Comparison of ENCODE assay signal across 15 cellular contexts in genomic region chr11:64341429-64341828, GRCh38. TPM values are rescaled to one million over a fixed set of nuclear protein-coding genes. Genes with fewer than 3 reads are reported as not detected.
A peak's percentile ranks its signal among the peaks of the same experiment; 100 is the strongest.
DNase-seq lines count a peak whose midpoint lies in the region; ATAC-seq and TF ChIP-seq lines count a peak whose summit lies in the region.
"Had no signal": no experiment of that assay in that cellular context is flagged by ENCODE, and none has a peak within 500 bp of the region (broad histone marks: within the 10 kb centered on the region; RNA-seq: fewer than 3 reads in every experiment).

No MANE protein-coding gene starts in this region.

- H3K4me1 Mint-ChIP-seq in activated CD4-positive, alpha-beta T cell treated with anti-CD3 and anti-CD28 coated beads, Interleukin-2, amount 10 ng/mL, durations not matched to agents 24 days and 14 days, result peaks cover 31% of the 10 kb centered on the region
- peaks cover 37 to 48% (median 46%) of the 10 kb centered on the region in 3 donors for H3K4me1 Mint-ChIP-seq in T-cell

- no peaks in the 10 kb centered on the region for H3K9me3 Mint-ChIP-seq in activated CD4-positive, alpha-beta T cell treated with anti-CD3 and anti-CD28 coated beads, Interleukin-2, amount 10 ng/mL, durations not matched to agents 24 days and 14 days
- no peaks in the 10 kb centered on the region for H3K9me3 Mint-ChIP-seq in T-cell

- intact Hi-C loops in activated CD4-positive, alpha-beta T cell treated with anti-CD3 and anti-CD28 coated beads, Interleukin-2, amount 10 ng/mL, durations not matched to agents 24 days and 14 days (cut with micrococcal nuclease), result loop anchor here (2.0 kb wide), 2 partner anchors 37 to 71 kb away; partner anchors contain the start of gene ESRRA

- H3K4me3 Mint-ChIP-seq in activated CD4-positive, alpha-beta T cell treated with anti-CD3 and anti-CD28 coated beads, Interleukin-2, amount 10 ng/mL, durations not matched to agents 24 days and 14 days, result peak overlapping the region; percentile 99
- peak overlapping the region; percentile 82 to 92 (median 83) for H3K4me3 Mint-ChIP-seq in T-cell

- H2AFZ ChIP-seq in hepatocyte, result no peak overlapping the region

- no peak for TF ChIP-seq CTCF in hepatocyte (IDR thresholded peaks at IDR 0.05; ENCODE audit: poor library complexity)

- no peak for DNase-seq in activated CD4-positive, alpha-beta T cell treated with anti-CD3 and anti-CD28 coated beads, Interleukin-2, amount 10 ng/mL, durations not matched to agents 24 days and 14 days
- no peak for DNase-seq in activated CD4-positive, alpha-beta T cell treated with anti-CD3 and anti-CD28 coated beads, Interleukin-2, amount 50 U/mL, for 4 hours
- no peak for DNase-seq in T-cell
- DNase-seq in hepatocyte (ENCODE audit: low spot score), result peak; percentile 3
- DNase-seq in GM19240 (ENCODE audit: insufficient read length, low spot score), result no peak
- no peak for DNase-seq in NCI-H345 (lab: John Stamatoyannopoulos, UW)
- DNase-seq: activated CD8-positive, alpha-beta memory T cell treated with anti-CD3 and anti-CD28 coated beads for 24 hours; NCI-H1417 treated with DMSO at 0.1 percent for 48 hours; NCI-H748 treated with DMSO at 0.1 percent for 48 hours; stimulated activated naive CD4-positive, alpha-beta T cell treated with Interleukin-2 at 50 U/mL for 16 hours had no signal

- peak overlapping the region; percentile 37 for H3K27ac Mint-ChIP-seq in activated CD4-positive, alpha-beta T cell treated with anti-CD3 and anti-CD28 coated beads, Interleukin-2, amount 10 ng/mL, durations not matched to agents 24 days and 14 days
- peak overlapping the region in 1 of 2 donors; percentile 44 for H3K27ac Mint-ChIP-seq in T-cell
- H3K27ac Mint-ChIP-seq: brain had no signal

- POLR2A ChIA-PET in T-cell (lab: Charles Lee), result interaction anchor here in 1 of 2 donors (1.9 kb wide), 1 partner anchor 24 kb away, joined by 4 read pairs; the partner anchor contains the start of genes PRDX5 and TRMT112

- H3K4me1 ChIP-seq in hepatocyte (ENCODE audit: insufficient read depth), result no peaks in the 10 kb centered on the region
- peaks cover 9% of the 10 kb centered on the region for H3K4me1 ChIP-seq in rectal smooth muscle tissue (ENCODE audit: control insufficient read depth, insufficient read depth, low read length)

- no peak overlapping the region for H3K9ac ChIP-seq in rectal smooth muscle tissue (ENCODE audit: low read length)

- no peaks in the 10 kb centered on the region for H3K27me3 ChIP-seq in hepatocyte
- H3K27me3 ChIP-seq in rectal smooth muscle tissue (ENCODE audit: control insufficient read depth, insufficient read depth, low read length), result no peaks in the 10 kb centered on the region

- ATAC-seq in T-cell (replicated peaks in 1 of 4), result no peak
- no peak for ATAC-seq in GM19324 (IDR thresholded peaks at IDR 0.05; ENCODE audit: low FRiP score, unreplicated experiment)
- ATAC-seq: SK-N-SH treated with all-trans-retinoic acid at 6 μM for 48 hours had no signal

- H4K20me1 ChIP-seq in hepatocyte (ENCODE audit: insufficient read depth, poor library complexity, severe bottlenecking), result no peaks in the 10 kb centered on the region

- H3K4me2 ChIP-seq in hepatocyte, result no peak overlapping the region

- no peak overlapping the region for H3K4me3 ChIP-seq in hepatocyte
- H3K4me3 ChIP-seq in rectal smooth muscle tissue (ENCODE audit: low read length), result peak overlapping the region; percentile 58

- no peaks in the 10 kb centered on the region for H3K9me3 ChIP-seq in hepatocyte (ENCODE audit: low read depth)
- H3K9me3 ChIP-seq: A549 had no signal

- no peak overlapping the region for H3K27ac ChIP-seq in hepatocyte
- no peak overlapping the region for H3K27ac ChIP-seq in rectal smooth muscle tissue (ENCODE audit: low read depth, low read length)

- no peaks in the 10 kb centered on the region for H3K36me3 ChIP-seq in hepatocyte (replicated peaks; ENCODE audit: insufficient read depth, low read depth)
- H3K36me3 ChIP-seq in rectal smooth muscle tissue (ENCODE audit: control insufficient read depth, insufficient read depth, low read length), result no peaks in the 10 kb centered on the region

- WGBS in hepatocyte (ENCODE audit: low lambda C conversion rate, missing lambda C conversion rate), result 92% methylated on average over 19 of the region's 21 CpGs

- H3K36me3 Mint-ChIP-seq in activated CD4-positive, alpha-beta T cell treated with anti-CD3 and anti-CD28 coated beads, Interleukin-2, amount 10 ng/mL, durations not matched to agents 24 days and 14 days (ENCODE audit: low read depth), result peaks cover 39% of the 10 kb centered on the region
- H3K36me3 Mint-ChIP-seq in T-cell, result peaks cover 25% of the 10 kb centered on the region
- H3K36me3 Mint-ChIP-seq: brain had no signal

- CTCF ChIA-PET in T-cell (lab: Charles Lee), result interaction anchor here in 1 of 2 donors (1.3 kb wide), 1 partner anchor 24 kb away, joined by 5 read pairs; the partner anchor contains the start of genes PRDX5 and TRMT112

- H3K27me3 Mint-ChIP-seq in activated CD4-positive, alpha-beta T cell treated with anti-CD3 and anti-CD28 coated beads, Interleukin-2, amount 10 ng/mL, durations not matched to agents 24 days and 14 days, result no peaks in the 10 kb centered on the region
- no peaks in the 10 kb centered on the region for H3K27me3 Mint-ChIP-seq in T-cell

- no peaks in the 10 kb centered on the region for H3K9me2 ChIP-seq in hepatocyte (replicated peaks; ENCODE audit: insufficient read depth)

- no peaks in the 10 kb centered on the region for H3K79me2 ChIP-seq in hepatocyte

RNA-seq across cellular contexts. Expression of gene CCDC88B, which starts 1.4 kb away (rescaled TPM):
- 116 and 119 TPM in 2 replicates for total RNA-seq in activated CD4-positive, alpha-beta T cell treated with anti-CD3 and anti-CD28 coated beads, Interleukin-2, amount 10 ng/mL, durations not matched to agents 24 days and 14 days
- total RNA-seq in T-cell, result 100 to 1,000 TPM; 132 to 144 (median 133) TPM
- 4.9 TPM in 2 replicates for total RNA-seq in hepatocyte
- polyA plus RNA-seq in hepatocyte, result 9.1 and 10.0 TPM in 2 replicates

RNA-seq across cellular contexts. Expression of gene RPS6KA4, which starts 17.5 kb away (rescaled TPM):
- total RNA-seq in activated CD4-positive, alpha-beta T cell treated with anti-CD3 and anti-CD28 coated beads, Interleukin-2, amount 10 ng/mL, durations not matched to agents 24 days and 14 days, result 46.3 and 48.6 TPM in 2 replicates
- 10 to 100 TPM; 16.5 to 48.7 (median 43.7) TPM for total RNA-seq in T-cell
- 31.3 and 35.9 TPM in 2 replicates for total RNA-seq in hepatocyte
- 44.0 and 44.8 TPM in 2 replicates for polyA plus RNA-seq in hepatocyte

RNA-seq across cellular contexts. Expression of gene PRDX5, which starts 23.5 kb away (rescaled TPM):
- total RNA-seq in activated CD4-positive, alpha-beta T cell treated with anti-CD3 and anti-CD28 coated beads, Interleukin-2, amount 10 ng/mL, durations not matched to agents 24 days and 14 days, result 98.0 and 104 TPM in 2 replicates
- total RNA-seq in T-cell (10 to 100 TPM; 35.8 to 86.7 (median 71.7) TPM), hepatocyte (261 and 267 TPM in 2 replicates)
- polyA plus RNA-seq in hepatocyte, result 517 and 542 TPM in 2 replicates

RNA-seq across cellular contexts. Expression of gene TRMT112, which starts 24.1 kb away (rescaled TPM):
- 319 and 320 TPM in 2 replicates for total RNA-seq in activated CD4-positive, alpha-beta T cell treated with anti-CD3 and anti-CD28 coated beads, Interleukin-2, amount 10 ng/mL, durations not matched to agents 24 days and 14 days
- 100 to 1,000 TPM; 104 to 177 (median 151) TPM for total RNA-seq in T-cell
- 210 and 244 TPM in 2 replicates for total RNA-seq in hepatocyte
- 292 and 311 TPM in 2 replicates for polyA plus RNA-seq in hepatocyte

RNA-seq across cellular contexts. Expression of gene ESRRA, which starts 36.1 kb away (rescaled TPM):
- total RNA-seq in activated CD4-positive, alpha-beta T cell treated with anti-CD3 and anti-CD28 coated beads, Interleukin-2, amount 10 ng/mL, durations not matched to agents 24 days and 14 days, result 59.6 and 60.6 TPM in 2 replicates
- total RNA-seq in T-cell (10 to 100 TPM; 20.2 to 43.1 (median 39.7) TPM), hepatocyte (52.1 and 62.0 TPM in 2 replicates)
- 51.3 and 57.4 TPM in 2 replicates for polyA plus RNA-seq in hepatocyte

Comparison
In these comparisons a context has a peak if more than half of its experiments do, and no peak if none do; other contexts are left out.
1. RNA of gene CCDC88B, which starts 1.4 kb away (total RNA-seq): 132 to 144 TPM in T-cell and 116 to 119 TPM in activated CD4-positive, alpha-beta T cell treated with anti-CD3 and anti-CD28 coated beads, Interleukin-2, amount 10 ng/mL, durations not matched to agents 24 days and 14 days; 4.9 TPM in hepatocyte; every median in the first group is over 10 times any median in the second.